In the genomic region with DNA sequence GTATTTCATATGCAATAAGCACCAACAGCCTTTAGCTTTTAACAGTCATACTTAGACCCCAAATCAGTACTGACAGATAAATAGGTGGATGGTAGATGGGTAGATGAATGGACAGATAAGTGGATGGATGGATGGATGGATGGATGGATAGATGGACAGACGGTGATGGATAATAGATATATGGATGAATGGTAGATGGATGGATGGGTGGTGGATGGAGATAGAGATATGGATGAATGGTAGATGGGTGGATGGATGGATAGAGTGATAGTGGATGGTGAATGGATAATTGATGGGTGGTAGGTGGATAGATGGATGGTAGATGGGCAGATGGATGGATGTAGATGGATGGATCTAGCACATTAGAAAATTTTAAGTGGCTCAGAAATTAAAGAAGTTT, we compare ENCODE assay signal across 15 cellular contexts.
"Had no signal": no experiment of that assay in that cellular context is flagged by ENCODE, and none has a peak within 500 bp of the region (broad histone marks: within the 10 kb centered on the region; RNA-seq: fewer than 3 reads in every experiment).

No MANE protein-coding gene starts in this region.

- H3K79me2 ChIP-seq: hepatocyte had no signal

- ATAC-seq: activated T-helper 17 cell treated with anti-CD3 and anti-CD28 coated beads, Interleukin-2, amount 50 U/mL, for 72 hours; naive thymus-derived CD4-positive, alpha-beta T cell had no signal

- H3K36me3 ChIP-seq: esophagus muscularis mucosa, thoracic aorta, upper lobe of right lung had no signal

- H3K27ac Mint-ChIP-seq: activated naive CD4-positive, alpha-beta T cell treated with anti-CD3 and anti-CD28 coated beads, Interleukin-2, amount 10 ng/mL, durations not matched to agents 7 days and 5 days; progenitor cell of endocrine pancreas; T-helper 1 cell treated with Interleukin-12 subunit alpha and Interleukin-12 subunit beta and Interleukin-4 antibody, amounts not matched to agents 30 μg/mL and 1 μg/mL, for 36 hours had no signal

- H3K9me3 ChIP-seq: body of pancreas, esophagus muscularis mucosa, thoracic aorta, upper lobe of right lung had no signal

- H3K27me3 Mint-ChIP-seq: activated naive CD4-positive, alpha-beta T cell treated with anti-CD3 and anti-CD28 coated beads, Interleukin-2, amount 10 ng/mL, durations not matched to agents 7 days and 5 days; activated T-helper 17 cell treated with anti-CD3 and anti-CD28 coated beads, Interleukin-2, amount 50 U/mL, for 72 hours; naive thymus-derived CD4-positive, alpha-beta T cell; progenitor cell of endocrine pancreas had no signal

- H3K9me3 Mint-ChIP-seq: activated naive CD4-positive, alpha-beta T cell treated with anti-CD3 and anti-CD28 coated beads, Interleukin-2, amount 10 ng/mL, durations not matched to agents 7 days and 5 days; activated T-helper 17 cell treated with anti-CD3 and anti-CD28 coated beads, Interleukin-2, amount 50 U/mL, for 72 hours; T-helper 1 cell treated with Interleukin-12 subunit alpha and Interleukin-12 subunit beta and Interleukin-4 antibody, amounts not matched to agents 30 μg/mL and 1 μg/mL, for 36 hours had no signal

- H3K4me3 Mint-ChIP-seq: activated naive CD4-positive, alpha-beta T cell treated with anti-CD3 and anti-CD28 coated beads, Interleukin-2, amount 10 ng/mL, durations not matched to agents 7 days and 5 days; activated T-helper 17 cell treated with anti-CD3 and anti-CD28 coated beads, Interleukin-2, amount 50 U/mL, for 72 hours; T-helper 1 cell treated with Interleukin-12 subunit alpha and Interleukin-12 subunit beta and Interleukin-4 antibody, amounts not matched to agents 30 μg/mL and 1 μg/mL, for 36 hours had no signal

- H3K4me1 ChIP-seq: body of pancreas, esophagus muscularis mucosa, upper lobe of right lung had no signal

- H3K4me3 ChIP-seq: body of pancreas, coronary artery, esophagus muscularis mucosa, hepatocyte, thoracic aorta, upper lobe of right lung had no signal

- H2AFZ ChIP-seq: hepatocyte had no signal

- H3K27me3 ChIP-seq: body of pancreas, esophagus muscularis mucosa, hepatocyte, upper lobe of right lung had no signal

- DNase-seq: activated CD4-positive, alpha-beta T cell treated with anti-CD3 and anti-CD28 coated beads, Interleukin-2, amount 50 U/mL, for 48 hours; activated naive CD4-positive, alpha-beta T cell treated with anti-CD3 and anti-CD28 coated beads, Interleukin-2, amount 10 ng/mL, durations not matched to agents 7 days and 5 days; central memory CD4-positive, alpha-beta T cell; islet precursor cell; naive thymus-derived CD4-positive, alpha-beta T cell; upper lobe of right lung had no signal

- H3K27ac ChIP-seq: body of pancreas, coronary artery, esophagus muscularis mucosa, hepatocyte, thoracic aorta, upper lobe of right lung, VCaP had no signal

- H3K4me2 ChIP-seq: hepatocyte had no signal
